Comparison of ENCODE assay signal across 9 cellular contexts in the genomic region with DNA sequence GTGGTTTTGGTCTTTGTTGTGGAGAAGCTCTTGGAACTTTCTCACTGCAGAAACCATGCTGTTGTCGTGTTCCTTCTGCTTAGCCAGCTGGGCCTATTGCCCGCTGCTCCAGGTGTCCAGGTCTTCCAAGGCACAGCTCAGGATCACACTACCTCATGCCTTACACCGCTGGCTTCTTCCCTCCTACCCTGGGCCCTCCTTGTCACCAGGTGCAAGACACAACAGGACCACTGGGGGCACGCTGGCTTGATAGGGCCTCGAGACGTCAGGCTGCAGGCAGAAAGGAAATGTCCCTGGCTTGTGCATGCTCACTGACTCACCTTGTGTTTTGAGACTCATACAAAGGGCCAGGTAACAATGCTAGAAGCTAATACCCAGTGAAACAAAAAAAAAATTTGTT. TPM values are rescaled to one million over a fixed set of nuclear protein-coding genes. Genes with fewer than 3 reads are reported as not detected.
DNase-seq lines count a peak whose midpoint lies in the region; ATAC-seq, FAIRE-seq and TF ChIP-seq lines count a peak whose summit lies in the region.
"Had no signal": no experiment of that assay in that cellular context is flagged by ENCODE, and none has a peak within 500 bp of the region (broad histone marks: within the 10 kb centered on the region; RNA-seq: fewer than 3 reads in every experiment).

No MANE protein-coding gene starts in this region.

- H3K27me3 ChIP-seq in esophagus muscularis mucosa: peaks cover 0 to 8% (median 0%) of the 10 kb centered on the region in 4 donors

- in situ Hi-C loops in KBM-7 (cut with MboI; ENCODE audit: low pct_unique_long_range_greater_than_20kb, low sequenced_read_pairs): no loop called here

- TF ChIP-seq POLR2A in esophagus muscularis mucosa (IDR thresholded peaks at IDR 0.05; ENCODE audit: low read depth): no peak

- no peak for TF ChIP-seq EP300 in esophagus muscularis mucosa (IDR thresholded peaks at IDR 0.05)

- no peak for FAIRE-seq in HTR-8/SVneo (lab: Jason Lieb, UNC)
- FAIRE-seq: islet of Langerhans had no signal

- no peaks in the 10 kb centered on the region for H3K4me1 ChIP-seq in esophagus muscularis mucosa

- H3K36me3 ChIP-seq in esophagus muscularis mucosa: no peaks in the 10 kb centered on the region

- ATAC-seq in GM21360 (IDR thresholded peaks at IDR 0.05; ENCODE audit: unreplicated experiment): peak; percentile 91

- no peak overlapping the region for H3K27ac ChIP-seq in esophagus muscularis mucosa (replicated peaks in 1 of 4)

- intact Hi-C loops in esophagus muscularis mucosa (cut with DNase I): no loop called here

- 77% methylated on average over 6 of the region's 6 CpGs for WGBS in esophagus muscularis mucosa

- no peak overlapping the region for H3K4me3 ChIP-seq in esophagus muscularis mucosa

- TF ChIP-seq CTCF in GM12872 (IDR thresholded peaks at IDR 0.05; ENCODE audit: insufficient read depth, low read depth, low read length): peak; percentile 57
- TF ChIP-seq CTCF in esophagus muscularis mucosa (IDR thresholded peaks at IDR 0.05): no peak

- peak; percentile 11 for DNase-seq in KBM-7
- peak; percentile 89 for DNase-seq in esophagus muscularis mucosa (ENCODE audit: extremely low spot score)
- no peak for DNase-seq in NCI-H748 (lab: John Stamatoyannopoulos, UW; ENCODE audit: unreplicated experiment)
- no peak for DNase-seq in HTR-8/SVneo (ENCODE audit: insufficient read length, low spot score)
- no peak for DNase-seq in D341Med (ENCODE audit: low spot score)
- no peak for DNase-seq in activated gamma-delta T cell treated with Interleukin-2 at 50 U/mL for 16 hours

- no peaks in the 10 kb centered on the region for H3K9me3 ChIP-seq in esophagus muscularis mucosa

RNA-seq across cellular contexts. Expression of gene PAQR9, which starts 32.3 kb away (rescaled TPM):
- total RNA-seq in esophagus muscularis mucosa: not detected

RNA-seq across cellular contexts. Expression of gene PCOLCE2, which starts 42.3 kb away (rescaled TPM):
- total RNA-seq in esophagus muscularis mucosa: 10 to 100 TPM; 48.2 to 76.0 (median 54.6) TPM

Comparison
In these comparisons a context has a peak if more than half of its experiments do, and no peak if none do; other contexts are left out.
1. DNase-seq: peak in KBM-7 (single experiment) and esophagus muscularis mucosa (single experiment); none in NCI-H748 (single experiment), HTR-8/SVneo (single experiment), D341Med (single experiment) and activated gamma-delta T cell treated with Interleukin-2 at 50 U/mL for 16 hours (single experiment).